Comparison of ENCODE assay signal across 23 cellular contexts in genomic region chr2:216736326-216736725, GRCh38. TPM values are rescaled to one million over a fixed set of nuclear protein-coding genes. Genes with fewer than 3 reads are reported as not detected.
"Had no signal": no experiment of that assay in that cellular context is flagged by ENCODE, and none has a peak within 500 bp of the region (broad histone marks: within the 10 kb centered on the region; RNA-seq: fewer than 3 reads in every experiment).

No MANE protein-coding gene starts in this region.

- H3K27ac ChIP-seq: brain microvascular endothelial cell, coronary artery, neutrophil, pancreas had no signal

- H3K36me3 ChIP-seq: brain microvascular endothelial cell, neutrophil, pancreas had no signal

- H3K4me3 ChIP-seq: coronary artery, mucosa of descending colon, pancreas had no signal

- H3K27me3 ChIP-seq: brain microvascular endothelial cell, pancreas had no signal

- H3K4me1 ChIP-seq: pancreas had no signal

- H3K9me3 ChIP-seq: mucosa of descending colon, neutrophil, pancreas had no signal

- DNase-seq: activated CD4-positive, alpha-beta T cell treated with anti-CD3 and anti-CD28 coated beads, Interleukin-2, amount 50 U/mL, for 1 hour; activated CD8-positive, alpha-beta memory T cell treated with anti-CD3 and anti-CD28 coated beads, Interleukin-2, amount 50 U/mL, for 4 hours; activated effector memory CD4-positive, alpha-beta T cell treated with anti-CD3 and anti-CD28 coated beads, Interleukin-2, amount 50 U/mL, for 16 hours; activated naive CD4-positive, alpha-beta T cell treated with anti-CD3 and anti-CD28 coated beads, Interleukin-2, amount 50 U/mL, for 16 hours; activated T-cell treated with anti-CD3 and anti-CD28 coated beads, Interleukin-2, amount 50 U/mL, for 4 hours; aorta; brain microvascular endothelial cell; erythroblast; foreskin melanocyte; glutamatergic neuron; hypothalamus; kidney; left ventricle myocardium superior; mucosa of descending colon; naive thymus-derived CD8-positive, alpha-beta T cell; pancreas; stimulated activated CD4-positive, alpha-beta T cell treated with anti-CD3 and anti-CD28 coated beads, Interleukin-12 subunit alpha, Interleukin-12 subunit beta, amount 100 ng/mL, for 4 hours; stimulated activated CD4-positive, alpha-beta T cell treated with anti-CD3 and anti-CD28 coated beads, Interleukin-2, amount 100 ng/mL, for 24 hours; stimulated activated naive CD8-positive, alpha-beta T cell treated with anti-CD3 and anti-CD28 coated beads, Interleukin-15, Interleukin-2, amounts not matched to agents 100 U/mL and 50 U/mL, for 24 hours; T-helper 1 cell; trophoblast cell had no signal

RNA-seq across cellular contexts. Expression of gene IGFBP5, which starts 41.0 kb away (rescaled TPM):
- total RNA-seq: naive thymus-derived CD8-positive, alpha-beta T cell had no signal
